18 cellular contexts compared by ENCODE assay signal in the genomic region with DNA sequence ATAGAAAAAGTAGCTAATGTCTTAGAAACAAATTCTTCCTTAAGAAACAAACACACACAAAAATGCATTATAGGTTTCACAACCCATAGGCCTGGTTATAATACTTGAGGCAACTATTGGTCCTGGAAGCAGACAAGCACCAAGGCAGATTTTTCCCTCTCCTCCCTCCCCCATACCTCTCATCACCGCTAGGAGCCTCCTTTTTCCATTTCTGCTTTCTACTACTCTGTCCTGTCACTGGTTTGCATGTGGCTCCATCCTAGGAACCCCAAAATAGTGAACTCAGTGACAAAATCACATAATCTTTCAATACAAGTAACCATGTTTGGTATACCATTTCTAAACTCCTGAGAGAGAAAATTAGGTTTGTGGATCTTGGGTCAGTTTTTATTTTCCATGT.
DNase-seq lines count a peak whose midpoint lies in the region; ATAC-seq, FAIRE-seq and TF ChIP-seq lines count a peak whose summit lies in the region.
"Had no signal": no experiment of that assay in that cellular context is flagged by ENCODE, and none has a peak within 500 bp of the region (broad histone marks: within the 10 kb centered on the region; RNA-seq: fewer than 3 reads in every experiment).

No MANE protein-coding gene starts in this region.

- peak; percentile 20 for TF ChIP-seq CTCF in GM12864 (IDR thresholded peaks at IDR 0.05; ENCODE audit: low read depth, low read length, missing control alignments)

- H3K4me3 ChIP-seq in GM12864 (ENCODE audit: low read depth, low read length), result no peak overlapping the region

- no peak for TF ChIP-seq POLR2A in H54 (IDR thresholded peaks at IDR 0.05; ENCODE audit: low read depth, low read length)

- peak; percentile 45 for FAIRE-seq in H54 (lab: Jason Lieb, UNC)
- FAIRE-seq: G401.6 had no signal

- in situ Hi-C loops in SK-MEL-5 (cut with HindIII; ENCODE audit: low pct_unique_long_range_greater_than_20kb, low sequenced_read_pairs), result no loop called here

- ATAC-seq in GM18520 (IDR thresholded peaks at IDR 0.05; ENCODE audit: unreplicated experiment), result no peak
- ATAC-seq in GM21737 (IDR thresholded peaks at IDR 0.05; ENCODE audit: unreplicated experiment), result no peak
- ATAC-seq: T-helper 17 cell had no signal

- DNase-seq in GM12864 (ENCODE audit: low read depth), result no peak
- no peak for DNase-seq in H54 (ENCODE audit: insufficient read length, low spot score)
- DNase-seq in SK-MEL-5 (ENCODE audit: low read depth, low spot score), result peak; percentile 20
- peak; percentile 15 for DNase-seq in iPS-NIHi7 (ENCODE audit: extremely low spot score)
- DNase-seq in kidney glomerular epithelial cell (lab: John Stamatoyannopoulos, UW), result no peak
- DNase-seq: ACHN; Calu3; CD4-positive, alpha-beta T cell; DMS79; KG1; NCI-H1105; NCI-H1694; NCI-H524; SHP77; T-helper 17 cell had no signal

Comparison
In these comparisons a context has a peak if more than half of its experiments do, and no peak if none do; other contexts are left out.
1. DNase-seq: peak in SK-MEL-5 (single experiment) and iPS-NIHi7 (single experiment); none in GM12864 (single experiment), H54 (single experiment) and kidney glomerular epithelial cell (single experiment).